Comparison of ENCODE assay signal across 8 cellular contexts in genomic region chr12:32264995-32265394, GRCh38.
DNase-seq lines count a peak whose midpoint lies in the region; ATAC-seq and TF ChIP-seq lines count a peak whose summit lies in the region.
"Had no signal": no experiment of that assay in that cellular context is flagged by ENCODE, and none has a peak within 500 bp of the region (broad histone marks: within the 10 kb centered on the region; RNA-seq: fewer than 3 reads in every experiment).

No MANE protein-coding gene starts in this region.

- H3K4me1 Mint-ChIP-seq in CD14-positive monocyte = peaks cover 14% of the 10 kb centered on the region

- no peaks in the 10 kb centered on the region for H3K36me3 ChIP-seq in spleen

- TF ChIP-seq POLR2A in spleen (IDR thresholded peaks at IDR 0.05) = no peak

- no peaks in the 10 kb centered on the region for H3K9me3 ChIP-seq in spleen

- no peak overlapping the region for H3K4me3 ChIP-seq in spleen

- H3K36me3 Mint-ChIP-seq in CD14-positive monocyte = peaks cover 0 to 4% of the 10 kb centered on the region in 2 donors

- TF ChIP-seq CTCF in spleen (IDR thresholded peaks at IDR 0.05 in 8 of 11, conservative IDR thresholded peaks at IDR 0.05 in 3 of 11) (no peak), CD14-positive monocyte (IDR thresholded peaks at IDR 0.05) (no peak)

- intact Hi-C loops in spleen (cut with DNase I; ENCODE audit: low total_unique reads) = no loop called here
- intact Hi-C loops in CD14-positive monocyte (cut with micrococcal nuclease) = no loop called here

- H3K27ac ChIP-seq in spleen = peak overlapping the region; percentile 39 to 88 (median 74)

- H3K9me3 Mint-ChIP-seq in CD14-positive monocyte = peaks cover 0 to 14% (median 4%) of the 10 kb centered on the region in 7 donors

- H3K4me3 Mint-ChIP-seq in CD14-positive monocyte = no peak overlapping the region

- ATAC-seq in GM19324 (IDR thresholded peaks at IDR 0.05; ENCODE audit: low FRiP score, unreplicated experiment) (peak; percentile 61), HG03159 (IDR thresholded peaks at IDR 0.05; ENCODE audit: unreplicated experiment) (peak; percentile 75)

- peaks cover 8 to 36% (median 27%) of the 10 kb centered on the region in 6 donors for H3K4me1 ChIP-seq in spleen

- DNase-seq in UCSD-AML1 (lab: John Stamatoyannopoulos, UW; ENCODE audit: unreplicated experiment) (peak; percentile 26), spleen (no peak), inferior parietal cortex (ENCODE audit: extremely low spot score) (no peak), NCI-H1417 treated with DMSO at 0.1 percent for 48 hours (lab: John Stamatoyannopoulos, UW) (no peak), CD14-positive monocyte (ENCODE audit: low spot score) (no peak)
- DNase-seq: midbrain had no signal

- peak overlapping the region in 2 of 7 donors; percentile 45 to 46 for H3K27ac Mint-ChIP-seq in CD14-positive monocyte

- H3K27me3 ChIP-seq in spleen (replicated peaks in 1 of 7) = no peaks in the 10 kb centered on the region

- WGBS in spleen, 5 donors = 15 to 26% (median 23%) methylated on average over 5 of the region's 5 CpGs

- H3K27me3 Mint-ChIP-seq in CD14-positive monocyte (ENCODE audit: low read depth in 3 of 3) = no peaks in the 10 kb centered on the region
